8 cellular contexts compared by ENCODE assay signal in genomic region chr3:112333386-112334334, GRCh38. TPM values are rescaled to one million over a fixed set of nuclear protein-coding genes. Genes with fewer than 3 reads are reported as not detected.
DNase-seq lines count a peak whose midpoint lies in the region; FAIRE-seq and TF ChIP-seq lines count a peak whose summit lies in the region.

No MANE protein-coding gene starts in this region.

- no peak overlapping the region for H4K5ac ChIP-seq in H9 (ENCODE audit: insufficient read length, low read depth, low read length)

- no peak overlapping the region for H2AFZ ChIP-seq in H9 (ENCODE audit: low read length)

- H2BK15ac ChIP-seq in H9 (ENCODE audit: low read depth, low read length) = no peak overlapping the region

- TF ChIP-seq EP300 in sigmoid colon (IDR thresholded peaks at IDR 0.05) = no peak

- H3K27me3 ChIP-seq in H9 (ENCODE audit: insufficient read depth, low read length) (no peaks in the 10 kb centered on the region), iPS-20b (ENCODE audit: insufficient read depth, low read length) (no peaks in the 10 kb centered on the region), sigmoid colon (no peaks in the 10 kb centered on the region)

- TF ChIP-seq POLR2A in sigmoid colon (IDR thresholded peaks at IDR 0.05) (no peak), H54 (IDR thresholded peaks at IDR 0.05; ENCODE audit: low read depth, low read length) (no peak)

- no peak overlapping the region for H2BK120ac ChIP-seq in H9 (ENCODE audit: low read depth, low read length, poor library complexity, severe bottlenecking)

- peak overlapping the region; percentile 93 for H3K14ac ChIP-seq in H9 (ENCODE audit: insufficient read depth, low read length)

- POLR2A ChIA-PET in MCF 10A (lab: Yijun Ruan, JAX) = interaction anchor here (0.7 kb wide), 1 partner anchor 38 kb away, joined by 3 read pairs; no protein-coding TSS in a partner anchor

- DNase-seq in ELF-1 (ENCODE audit: low read depth, low spot score) (peak; percentile 81), H9 (peak; percentile 66), NCI-H226 (peak; percentile 48), MCF 10A (ENCODE audit: unreplicated experiment) (no peak), sigmoid colon (no peak), HT-29 (ENCODE audit: low spot score) (no peak), H54 (ENCODE audit: insufficient read length, low spot score) (no peak)

- peak overlapping the region; percentile 93 for H3K18ac ChIP-seq in H9 (ENCODE audit: insufficient read length, low read depth, low read length)

- H3K27ac Mint-ChIP-seq in H9 (peak overlapping the region; percentile 98), MCF 10A (ENCODE audit: low read depth, unreplicated experiment) (no peak overlapping the region)

- intact Hi-C loops in MCF 10A (cut with micrococcal nuclease) (no loop called here), sigmoid colon (cut with DNase I) (loop anchor here (5.0 kb wide), 1 partner anchor 59 kb away; no protein-coding TSS in a partner anchor)

- H3K9me3 ChIP-seq in H9 (ENCODE audit: control insufficient read depth, low read depth, low read length) (no peaks in the 10 kb centered on the region), iPS-20b (ENCODE audit: insufficient read depth, low read depth, low read length) (no peaks in the 10 kb centered on the region), sigmoid colon (no peaks in the 10 kb centered on the region)

- no peak overlapping the region for H3K56ac ChIP-seq in H9 (ENCODE audit: insufficient read length, low read depth, low read length)

- no peaks in the 10 kb centered on the region for H4K20me1 ChIP-seq in H9 (ENCODE audit: control insufficient read depth, insufficient read depth, insufficient read length)

- H2BK5ac ChIP-seq in H9 (ENCODE audit: insufficient read length, low read length) = no peak overlapping the region

- peak overlapping the region; percentile 81 for H3K9ac ChIP-seq in H9 (ENCODE audit: extremely low read depth, insufficient read length, low read length)
- peak overlapping the region; percentile 86 for H3K9ac ChIP-seq in iPS-20b (ENCODE audit: low read depth, low read length)

- H3K9me3 Mint-ChIP-seq in H9 = no peaks in the 10 kb centered on the region; a peak in 2 of 5 replicates
- no peaks in the 10 kb centered on the region for H3K9me3 Mint-ChIP-seq in MCF 10A (ENCODE audit: unreplicated experiment)

- peak overlapping the region; percentile 9 for H3T11ph ChIP-seq in H9 (ENCODE audit: low read length)

- no peak for FAIRE-seq in H54 (lab: Jason Lieb, UNC)

- peaks cover 25 to 31% (median 27%) of the 10 kb centered on the region in 3 experiments for H3K36me3 Mint-ChIP-seq in H9 (ENCODE audit: insufficient read depth in 1 of 3, low read depth in 3 of 3)
- H3K36me3 Mint-ChIP-seq in MCF 10A (ENCODE audit: insufficient read depth, unreplicated experiment) = no peaks in the 10 kb centered on the region

- CTCF ChIA-PET in MCF 10A (lab: Yijun Ruan, JAX) = interaction anchor here (0.6 to 2.4 kb wide), 11 partner anchors 9 to 667 kb away, joined by 3 to 13 read pairs (median 4); partner anchors contain the start of gene SLC9C1

- peaks cover 27% of the 10 kb centered on the region for H3K79me2 ChIP-seq in H9 (ENCODE audit: insufficient read depth, low read length)

- H3K4me2 ChIP-seq in H9 (ENCODE audit: insufficient read depth, insufficient read length, low read length) = peak overlapping the region; percentile 91

- H3K79me1 ChIP-seq in H9 (ENCODE audit: insufficient read depth, low read depth, low read length, poor library complexity, severe bottlenecking) = no peaks in the 10 kb centered on the region

- H3K23me2 ChIP-seq in H9 (ENCODE audit: insufficient read length, low read depth, low read length, poor library complexity, severe bottlenecking) = peaks cover 10% of the 10 kb centered on the region

- no TSS peak for BruUV-seq in MCF 10A (replicated peaks; lab: Mats Ljungman, UMichigan)

- no peaks in the 10 kb centered on the region for H3K27me3 Mint-ChIP-seq in H9 (ENCODE audit: low read depth)
- no peaks in the 10 kb centered on the region for H3K27me3 Mint-ChIP-seq in MCF 10A (ENCODE audit: insufficient read depth, unreplicated experiment)

- H3K4me3 ChIP-seq in iPS-20b (ENCODE audit: low read length) = peak overlapping the region; percentile 83
- H3K4me3 ChIP-seq in sigmoid colon = peak overlapping the region; percentile 42 to 69 (median 66)

- TF ChIP-seq CTCF in H9 (conservative IDR thresholded peaks at IDR 0.05) = no peak
- TF ChIP-seq CTCF in MCF 10A (IDR thresholded peaks at IDR 0.05; ENCODE audit: unreplicated experiment) = no peak
- no peak for TF ChIP-seq CTCF in sigmoid colon (IDR thresholded peaks at IDR 0.05)

- H3K23ac ChIP-seq in H9 (ENCODE audit: insufficient read length, low read depth, low read length) = no peak overlapping the region

- H3K36me3 ChIP-seq in iPS-20b (ENCODE audit: insufficient read depth, low read depth, low read length) = peaks cover 32% of the 10 kb centered on the region
- no peaks in the 10 kb centered on the region for H3K36me3 ChIP-seq in sigmoid colon

- H3K4me1 Mint-ChIP-seq in H9 (peaks cover 44 to 53% of the 10 kb centered on the region in 2 experiments), MCF 10A (ENCODE audit: insufficient read depth, unreplicated experiment) (no peaks in the 10 kb centered on the region)

- H3K27ac ChIP-seq in H9 (ENCODE audit: insufficient read length, low read depth, low read length) (peak overlapping the region; percentile 58), iPS-20b (ENCODE audit: low read length) (peak overlapping the region; percentile 85), sigmoid colon (peak overlapping the region; percentile 77 to 85 (median 82))

- no peak overlapping the region for H4K91ac ChIP-seq in H9 (ENCODE audit: insufficient read length, low read depth, low read length)

- H2AK5ac ChIP-seq in H9 (ENCODE audit: insufficient read length, low read length) = no peak overlapping the region

- WGBS in H9 (ENCODE audit: extremely low coverage, insufficient read length, low lambda C conversion rate) = no CpG with 5 or more reads among the region's 22 CpGs
- 2 to 5% methylated on average over 22 of the region's 22 CpGs for WGBS in sigmoid colon, 2 donors

- H3K4me3 Mint-ChIP-seq in H9 = peak overlapping the region; percentile 91 to 94
- peak overlapping the region; percentile 73 for H3K4me3 Mint-ChIP-seq in MCF 10A (ENCODE audit: unreplicated experiment)

- peaks cover 10% of the 10 kb centered on the region for H3K4me1 ChIP-seq in H9 (ENCODE audit: insufficient read depth, low read length)
- H3K4me1 ChIP-seq in iPS-20b (ENCODE audit: insufficient read depth, low read length) = peaks cover 40% of the 10 kb centered on the region
- peaks cover 0 to 17% (median 8%) of the 10 kb centered on the region in 4 donors for H3K4me1 ChIP-seq in sigmoid colon

- H2BK12ac ChIP-seq in H9 (ENCODE audit: insufficient read length, low read depth, low read length) = no peak overlapping the region

- H3K4ac ChIP-seq in H9 (ENCODE audit: low read depth, low read length) = no peak overlapping the region; the same call in 1 of the 2 replicates

- no peak overlapping the region for H4K8ac ChIP-seq in H9 (replicated peaks; ENCODE audit: insufficient read length, low read depth, low read length)

- no peak overlapping the region for H2BK20ac ChIP-seq in H9 (ENCODE audit: low read depth, low read length, poor library complexity, severe bottlenecking)

RNA-seq across cellular contexts. Expression of gene CD200, which starts 0.7 kb away (rescaled TPM):
- total RNA-seq in H9 (2021) = 51.6 and 56.0 TPM in 2 replicates
- total RNA-seq in MCF 10A (2022) = 0.44 TPM in 1 of 2 replicates, not detected in the other
- total RNA-seq in sigmoid colon = 10 to 100 TPM in 1 of 4 donors, 1 to 10 TPM in 3; 4.4 to 13.0 (median 4.8) TPM
- 1 to 10 TPM; 1.2 to 9.6 (median 2.4) TPM for polyA plus RNA-seq in sigmoid colon
- 0.39 and 0.71 TPM in 2 replicates for total RNA-seq in HT-29 (2014; rRNA removed; shearing (Covaris generic))

RNA-seq across cellular contexts. Expression of gene SLC9C1, which starts 39.6 kb away (rescaled TPM):
- total RNA-seq in H9 (2021) (0.15 and 0.50 TPM in 2 replicates), MCF 10A (2022) (not detected in 2 replicates), sigmoid colon (under 1 TPM in 1 of 4 donors, not detected in 3; 0.41 TPM)
- under 1 TPM in 1 of 3 donors, not detected in 2; 0.07 TPM for polyA plus RNA-seq in sigmoid colon
- total RNA-seq in HT-29 (2014; rRNA removed; shearing (Covaris generic)) = not detected in 2 replicates

Comparison
In these comparisons a context has a peak if more than half of its experiments do, and no peak if none do; other contexts are left out.
1. DNase-seq: peak in ELF-1 (single experiment), H9 (single experiment) and NCI-H226 (single experiment); none in MCF 10A (single experiment), sigmoid colon (single experiment), HT-29 (single experiment) and H54 (single experiment).
2. Peak in every context shown above with its lines, with median percentiles within 50 percentile points of each other: H3K27ac ChIP-seq.